ENCODE assay signal across 1 cellular context in genomic region chr22:49656291-49656851, GRCh38.
TF ChIP-seq lines count a peak whose summit lies in the region.

No MANE protein-coding gene starts in this region.

TF ChIP-seq in WTC11, 78 proteins besides CTCF, POLR2A, EP300 and RAD21 (continued from another document):
- no peak for TF ChIP-seq HMGXB4 (CRISPR knock-in tag; IDR thresholded peaks at IDR 0.05)
